25 cellular contexts compared by ENCODE assay signal in genomic region chr19:6721113-6721474, GRCh38. TPM values are rescaled to one million over a fixed set of nuclear protein-coding genes. Genes with fewer than 3 reads are reported as not detected.
DNase-seq lines count a peak whose midpoint lies in the region; ATAC-seq, FAIRE-seq and TF ChIP-seq lines count a peak whose summit lies in the region.
"Had no signal": no experiment of that assay in that cellular context is flagged by ENCODE, and none has a peak within 500 bp of the region (broad histone marks: within the 10 kb centered on the region; RNA-seq: fewer than 3 reads in every experiment).

No MANE protein-coding gene starts in this region.

- no peaks in the 10 kb centered on the region for H3K36me3 Mint-ChIP-seq in activated naive CD4-positive, alpha-beta T cell treated with anti-CD3 and anti-CD28 coated beads, Interleukin-2, amount 10 ng/mL, durations not matched to agents 7 days and 5 days
- H3K36me3 Mint-ChIP-seq: T-cell had no signal

- no peaks in the 10 kb centered on the region for H4K20me1 ChIP-seq in SK-N-SH (ENCODE audit: insufficient read depth)
- H4K20me1 ChIP-seq in GM12878 (ENCODE audit: control insufficient read depth, insufficient read depth) = no peaks in the 10 kb centered on the region

- ATAC-seq in SK-N-SH treated with all-trans-retinoic acid at 6 μM for 48 hours (no peak), GM12878 (no peak), right lobe of liver (no peak), upper lobe of left lung (ENCODE audit: low FRiP score in 2 of 2) (no peak), GM21515 (IDR thresholded peaks at IDR 0.05; ENCODE audit: unreplicated experiment) (no peak)
- ATAC-seq: T-cell had no signal

- no peaks in the 10 kb centered on the region for H3K4me1 ChIP-seq in SK-N-SH (ENCODE audit: control insufficient read depth in 1 of 2, insufficient read depth in 2 of 2, low read depth in 1 of 2, low read length in 1 of 2)
- peaks cover 32% of the 10 kb centered on the region for H3K4me1 ChIP-seq in GM12878 (ENCODE audit: control insufficient read depth, insufficient read depth, low read length)
- H3K4me1 ChIP-seq in right lobe of liver = peaks cover 0 to 54% (median 11%) of the 10 kb centered on the region in 4 donors
- peaks cover 22 to 40% (median 34%) of the 10 kb centered on the region in 4 donors for H3K4me1 ChIP-seq in upper lobe of left lung

- no peak for DNase-seq in SK-N-SH
- DNase-seq in GM12878 (ENCODE audit: low read depth, low spot score) = no peak
- no peak for DNase-seq in right lobe of liver
- DNase-seq in upper lobe of left lung = no peak
- no peak for DNase-seq in caudate nucleus (lab: John Stamatoyannopoulos, UW)
- DNase-seq in activated naive CD4-positive, alpha-beta T cell treated with anti-CD3 and anti-CD28 coated beads, Interleukin-2, amount 10 ng/mL, durations not matched to agents 7 days and 5 days = no peak
- DNase-seq: activated CD8-positive, alpha-beta memory T cell treated with anti-CD3 and anti-CD28 coated beads for 24 hours; amniotic stem cell; CD4-positive, alpha-beta T cell; cerebellar nuclear complex; DMS79 treated with DMSO at 0.1 percent for 48 hours; endodermal cell; NCI-H1417 treated with DMSO at 0.1 percent for 48 hours; NCI-H2171; NCI-H82; spleen; T-cell had no signal

- H3K9me3 ChIP-seq in SK-N-SH (no peaks in the 10 kb centered on the region), GM12878 (replicated peaks; ENCODE audit: control insufficient read depth, insufficient read depth, low read length) (no peaks in the 10 kb centered on the region), right lobe of liver (no peaks in the 10 kb centered on the region), upper lobe of left lung (no peaks in the 10 kb centered on the region)
- H3K9me3 ChIP-seq: spleen, tibial artery had no signal

- TF ChIP-seq EP300 in SK-N-SH (IDR thresholded peaks at IDR 0.05; ENCODE audit: borderline replicate concordance in 1 of 2, low read depth in 1 of 2, low read length in 1 of 2) (no peak), GM12878 (IDR thresholded peaks at IDR 0.05; ENCODE audit: borderline replicate concordance in 1 of 2, control insufficient read depth in 1 of 2, low read depth in 2 of 2, low read length in 2 of 2) (no peak), upper lobe of left lung (IDR thresholded peaks at IDR 0.05) (no peak)

- intact Hi-C loops in GM12878 (cut with micrococcal nuclease; ENCODE audit: unreplicated experiment) (no loop called here), right lobe of liver (cut with DNase I) (no loop called here)

- H3K9ac ChIP-seq in SK-N-SH = no peak overlapping the region
- no peak overlapping the region for H3K9ac ChIP-seq in GM12878 (ENCODE audit: control insufficient read depth, insufficient read depth, low read length)

- in situ Hi-C loops in GM12878 (cut with MboI) = no loop called here

- TF ChIP-seq RAD21 in SK-N-SH (IDR thresholded peaks at IDR 0.05; ENCODE audit: low read length) = no peak
- TF ChIP-seq RAD21 in GM12878 (IDR thresholded peaks at IDR 0.05; ENCODE audit: insufficient read depth, low read depth, low read length) = no peak

- H3K36me3 ChIP-seq in SK-N-SH (replicated peaks in 1 of 2; ENCODE audit: control insufficient read depth in 1 of 2, insufficient read depth in 2 of 2, low read length in 1 of 2) (no peaks in the 10 kb centered on the region), GM12878 (ENCODE audit: control insufficient read depth in 2 of 2, insufficient read depth in 2 of 2, low read length in 1 of 2) (no peaks in the 10 kb centered on the region), right lobe of liver (peaks cover 0 to 22% (median 13%) of the 10 kb centered on the region in 4 donors), upper lobe of left lung (peaks cover 0 to 16% (median 0%) of the 10 kb centered on the region in 4 donors)
- H3K36me3 ChIP-seq: spleen, tibial artery had no signal

- TF ChIP-seq POLR2A in GM12878 (IDR thresholded peaks at IDR 0.05; ENCODE audit: low read depth, low read length) (no peak), right lobe of liver (IDR thresholded peaks at IDR 0.05) (no peak), upper lobe of left lung (IDR thresholded peaks at IDR 0.05) (no peak)

- no TSS peak for BruUV-seq in GM12878 (replicated peaks; lab: Mats Ljungman, UMichigan)

- TF ChIP-seq CTCF in SK-N-SH (IDR thresholded peaks at IDR 0.05) (no peak), GM12878 (IDR thresholded peaks at IDR 0.05 in 2 of 3, conservative IDR thresholded peaks at IDR 0.05 in 1 of 3; ENCODE audit: control insufficient read depth in 2 of 3, extremely low read depth in 1 of 3, insufficient read depth in 1 of 3, low read depth in 3 of 3, low read length in 3 of 3) (no peak), right lobe of liver (IDR thresholded peaks at IDR 0.05) (no peak), upper lobe of left lung (IDR thresholded peaks at IDR 0.05) (no peak)

- no peak overlapping the region for H3K4me2 ChIP-seq in SK-N-SH
- H3K4me2 ChIP-seq in GM12878 (ENCODE audit: control insufficient read depth, insufficient read depth) = no peak overlapping the region; the same call in 1 of the 2 replicates

- POLR2A ChIA-PET in SK-N-SH (lab: Yijun Ruan, JAX) = no interaction called here
- POLR2A ChIA-PET in GM12878 (lab: Charles Lee) = interaction anchor here (0.5 to 1.3 kb wide), 8 partner anchors 8 to 688 kb away, joined by 3 to 6 read pairs (median 4); partner anchors contain the start of gene GPR108

- no peaks in the 10 kb centered on the region for H3K79me2 ChIP-seq in SK-N-SH (ENCODE audit: insufficient read depth)
- H3K79me2 ChIP-seq in GM12878 (ENCODE audit: control insufficient read depth, insufficient read depth, low read length) = no peaks in the 10 kb centered on the region

- RAD21 ChIA-PET in GM12878 (lab: Charles Lee; ENCODE audit: unreplicated experiment) = interaction anchor here (2.3 kb wide), 1 partner anchor 16 kb away, joined by 11 read pairs; the partner anchor contains the start of gene GPR108

- peaks cover 6% of the 10 kb centered on the region for H3K9me3 Mint-ChIP-seq in activated naive CD4-positive, alpha-beta T cell treated with anti-CD3 and anti-CD28 coated beads, Interleukin-2, amount 10 ng/mL, durations not matched to agents 7 days and 5 days
- H3K9me3 Mint-ChIP-seq: CD4-positive, alpha-beta T cell; T-cell had no signal

- SMC1A ChIA-PET in GM12878 (lab: Charles Lee; ENCODE audit: uncharacterized antibody, unreplicated experiment) = interaction anchor here (1.0 to 2.3 kb wide), 5 partner anchors 15 to 51 kb away, joined by 3 to 7 read pairs (median 5); partner anchors contain the start of gene TNFSF14

- CTCF ChIA-PET in SK-N-SH (lab: Yijun Ruan, JAX) (interaction anchor here (1.0 kb wide), 1 partner anchor 126 kb away, joined by 4 read pairs; no protein-coding TSS in a partner anchor), GM12878 (lab: Yijun Ruan, JAX) (interaction anchor here (0.6 to 2.3 kb wide), 4 partner anchors 13 to 695 kb away, joined by 3 to 18 read pairs (median 4); partner anchors contain the start of gene GPR108)
- CTCF ChIA-PET in activated naive CD4-positive, alpha-beta T cell treated with anti-CD3 and anti-CD28 coated beads, Interleukin-2, amount 10 ng/mL, durations not matched to agents 7 days and 5 days (lab: Charles Lee) = no interaction called here

- H3K4me1 Mint-ChIP-seq in activated naive CD4-positive, alpha-beta T cell treated with anti-CD3 and anti-CD28 coated beads, Interleukin-2, amount 10 ng/mL, durations not matched to agents 7 days and 5 days = peaks cover 37% of the 10 kb centered on the region

- H2AFZ ChIP-seq in SK-N-SH (ENCODE audit: low read depth) (no peak overlapping the region), GM12878 (ENCODE audit: control insufficient read depth, low read depth, low read length) (no peak overlapping the region)

- H3K4me3 Mint-ChIP-seq in activated naive CD4-positive, alpha-beta T cell treated with anti-CD3 and anti-CD28 coated beads, Interleukin-2, amount 10 ng/mL, durations not matched to agents 7 days and 5 days = no peak overlapping the region
- H3K4me3 Mint-ChIP-seq: CD4-positive, alpha-beta T cell; endodermal cell; T-cell had no signal

- H3K27me3 Mint-ChIP-seq in activated naive CD4-positive, alpha-beta T cell treated with anti-CD3 and anti-CD28 coated beads, Interleukin-2, amount 10 ng/mL, durations not matched to agents 7 days and 5 days = peaks cover 57% of the 10 kb centered on the region
- H3K27me3 Mint-ChIP-seq: T-cell had no signal

- no peaks in the 10 kb centered on the region for H3K9me2 ChIP-seq in SK-N-SH

- H3K27ac ChIP-seq in SK-N-SH (ENCODE audit: low read depth in 2 of 2, low read length in 1 of 2) (no peak overlapping the region), GM12878 (ENCODE audit: control insufficient read depth, insufficient read depth) (peak overlapping the region; percentile 60), right lobe of liver (peak overlapping the region; percentile 65 to 86 (median 70)), upper lobe of left lung (peak overlapping the region; percentile 63 to 81 (median 74)), caudate nucleus (ENCODE audit: low read depth, low read length) (no peak overlapping the region)
- H3K27ac ChIP-seq: tibial artery had no signal

- no peak overlapping the region for H3K4me3 ChIP-seq in SK-N-SH (ENCODE audit: low read depth in 2 of 2, low read length in 1 of 2)
- no peak overlapping the region for H3K4me3 ChIP-seq in GM12878
- H3K4me3 ChIP-seq in right lobe of liver = peak overlapping the region in 2 of 3 donors; percentile 39 to 95
- no peak overlapping the region for H3K4me3 ChIP-seq in upper lobe of left lung
- H3K4me3 ChIP-seq: spleen had no signal

- peaks cover 6% of the 10 kb centered on the region for H3F3A ChIP-seq in SK-N-SH (replicated peaks; ENCODE audit: insufficient read depth)

- no peak for FAIRE-seq in GM12878 (lab: Jason Lieb, UNC)

- H3K27me3 ChIP-seq in SK-N-SH (ENCODE audit: insufficient read depth) (peaks cover 18% of the 10 kb centered on the region), GM12878 (replicated peaks in 1 of 2; ENCODE audit: control insufficient read depth in 2 of 2, insufficient read depth in 2 of 2, low read length in 1 of 2) (no peaks in the 10 kb centered on the region), right lobe of liver (no peaks in the 10 kb centered on the region), upper lobe of left lung (no peaks in the 10 kb centered on the region)

- no peak overlapping the region for H3K27ac Mint-ChIP-seq in activated naive CD4-positive, alpha-beta T cell treated with anti-CD3 and anti-CD28 coated beads, Interleukin-2, amount 10 ng/mL, durations not matched to agents 7 days and 5 days
- H3K27ac Mint-ChIP-seq: CD4-positive, alpha-beta T cell; endodermal cell; progenitor cell of endocrine pancreas had no signal

RNA-seq across cellular contexts. Expression of gene C3, which starts 0.6 kb away (rescaled TPM):
- polyA plus RNA-seq in SK-N-SH (2012; rRNA removed) (0.67 and 0.71 TPM in 2 replicates), GM12878 (2011; rRNA removed) (1.1 and 1.9 TPM in 2 replicates), GM12878 (2014; fragmentation: Illumina TruSeq; extraction: Trizol) (0.79 and 3.0 TPM in 2 replicates), GM12878 (2014; fragmentation: Nextera tagmentation; extraction: Ambion mirVana) (1 to 10 TPM in 1 of 2 experiments, under 1 TPM in 1; 0.64 to 2.7 TPM), GM12878 (2014; rRNA removed) (0.95 and 2.2 TPM in 2 replicates), GM12878 (2016; fragmentation: Nextera tagmentation; extraction: Ambion mirVana) (under 1 TPM; 0.20 to 0.25 TPM)
- 0.17 and 0.42 TPM in 2 replicates for polyA plus RNA-seq in SK-N-SH (2012; cell fraction: cytosol; rRNA removed)
- 0.99 and 1.9 TPM in 2 replicates for polyA plus RNA-seq in SK-N-SH (2012; cell fraction: nucleus; rRNA removed)
- total RNA-seq in GM12878 (2013; cell fraction: nucleolus; rRNA removed) = 3.1 and 4.3 TPM in 2 replicates
- total RNA-seq in GM12878 (2014; rRNA removed) (0.28 and 1.6 TPM in 2 replicates), GM12878 (2014; rRNA removed; fragmentation: Illumina TruSeq; extraction: Trizol) (0.54 and 1.1 TPM in 2 replicates), GM12878 (2021) (5.9 and 6.7 TPM in 2 replicates), right lobe of liver (over 10,000 TPM; 10,569 to 17,502 (median 15,749) TPM), upper lobe of left lung (1,000 to 10,000 TPM in 2 of 6 donors, 100 to 1,000 TPM in 4; 461 to 1,221 (median 854) TPM)
- not detected for polyA plus RNA-seq in GM12878 (2011; ENCODE audit: low read depth)
- polyA plus RNA-seq in GM12878 (2011; cell fraction: cytosol; rRNA removed) = 1.5 and 1.9 TPM in 2 replicates
- polyA plus RNA-seq in GM12878 (2011; cell fraction: nucleus; rRNA removed) = 1.9 and 2.6 TPM in 2 replicates
- 0.30 and 0.48 TPM in 2 replicates for polyA plus RNA-seq in GM12878 (2012)
- polyA minus RNA-seq in GM12878 (2011; rRNA and poly(A)+ RNA removed) = 2.0 and 2.3 TPM in 2 replicates
- polyA minus RNA-seq in GM12878 (2011; cell fraction: cytosol; rRNA and poly(A)+ RNA removed) = 48.6 and 52.2 TPM in 2 replicates
- polyA minus RNA-seq in GM12878 (2011; cell fraction: nucleus; rRNA and poly(A)+ RNA removed) = 4.1 and 16.8 TPM in 2 replicates

RNA-seq across cellular contexts. Expression of gene GPR108, which starts 16.3 kb away (rescaled TPM):
- polyA plus RNA-seq in SK-N-SH (2012; rRNA removed) (51.4 and 54.2 TPM in 2 replicates), GM12878 (2011; rRNA removed) (33.6 and 56.2 TPM in 2 replicates), GM12878 (2014; fragmentation: Illumina TruSeq; extraction: Trizol) (28.9 and 56.1 TPM in 2 replicates), GM12878 (2014; fragmentation: Nextera tagmentation; extraction: Ambion mirVana) (10 to 100 TPM in 1 of 2 experiments, 1 to 10 TPM in 1; 4.4 to 17.6 TPM), GM12878 (2014; rRNA removed) (81.1 and 87.2 TPM in 2 replicates), GM12878 (2016; fragmentation: Nextera tagmentation; extraction: Ambion mirVana) (10 to 100 TPM; 57.9 to 63.1 TPM)
- 23.5 and 33.8 TPM in 2 replicates for polyA plus RNA-seq in SK-N-SH (2012; cell fraction: cytosol; rRNA removed)
- 143 and 206 TPM in 2 replicates for polyA plus RNA-seq in SK-N-SH (2012; cell fraction: nucleus; rRNA removed)
- 37.2 and 42.9 TPM in 2 replicates for total RNA-seq in GM12878 (2013; cell fraction: nucleolus; rRNA removed)
- total RNA-seq in GM12878 (2014; rRNA removed) (63.1 and 67.7 TPM in 2 replicates), GM12878 (2014; rRNA removed; fragmentation: Illumina TruSeq; extraction: Trizol) (42.7 and 43.8 TPM in 2 replicates), GM12878 (2021) (64.7 and 71.0 TPM in 2 replicates), right lobe of liver (10 to 100 TPM; 22.3 to 53.0 (median 41.3) TPM), upper lobe of left lung (100 to 1,000 TPM in 1 of 6 donors, 10 to 100 TPM in 5; 51.6 to 105 (median 69.0) TPM)
- polyA plus RNA-seq in GM12878 (2011; ENCODE audit: low read depth) = 17.1 TPM
- polyA plus RNA-seq in GM12878 (2011; cell fraction: cytosol; rRNA removed) = 81.3 and 87.6 TPM in 2 replicates
- polyA plus RNA-seq in GM12878 (2011; cell fraction: nucleus; rRNA removed) = 178 and 218 TPM in 2 replicates
- polyA plus RNA-seq in GM12878 (2012) = 53.1 and 59.7 TPM in 2 replicates
- polyA minus RNA-seq in GM12878 (2011; rRNA and poly(A)+ RNA removed) = 74.5 TPM in 2 replicates
- polyA minus RNA-seq in GM12878 (2011; cell fraction: cytosol; rRNA and poly(A)+ RNA removed) = 17.3 and 27.0 TPM in 2 replicates
- polyA minus RNA-seq in GM12878 (2011; cell fraction: nucleus; rRNA and poly(A)+ RNA removed) = 32.6 and 40.9 TPM in 2 replicates

RNA-seq across cellular contexts. Expression of gene TRIP10, which starts 18.4 kb away (rescaled TPM):
- 35.4 and 42.9 TPM in 2 replicates for polyA plus RNA-seq in SK-N-SH (2012; rRNA removed)
- polyA plus RNA-seq in SK-N-SH (2012; cell fraction: cytosol; rRNA removed) = 24.5 and 27.4 TPM in 2 replicates
- polyA plus RNA-seq in SK-N-SH (2012; cell fraction: nucleus; rRNA removed) = 129 and 150 TPM in 2 replicates
- total RNA-seq in GM12878 (2013; cell fraction: nucleolus; rRNA removed) = 35.0 and 37.1 TPM in 2 replicates
- total RNA-seq in GM12878 (2014; rRNA removed) = 34.6 and 39.5 TPM in 2 replicates
- 28.1 and 28.5 TPM in 2 replicates for total RNA-seq in GM12878 (2014; rRNA removed; fragmentation: Illumina TruSeq; extraction: Trizol)
- 48.6 and 52.7 TPM in 2 replicates for total RNA-seq in GM12878 (2021)
- 18.9 TPM for polyA plus RNA-seq in GM12878 (2011; ENCODE audit: low read depth)
- 30.1 and 44.0 TPM in 2 replicates for polyA plus RNA-seq in GM12878 (2011; rRNA removed)
- polyA plus RNA-seq in GM12878 (2011; cell fraction: cytosol; rRNA removed) = 35.9 and 44.6 TPM in 2 replicates
- 86.8 and 103 TPM in 2 replicates for polyA plus RNA-seq in GM12878 (2011; cell fraction: nucleus; rRNA removed)
- 42.0 and 53.2 TPM in 2 replicates for polyA plus RNA-seq in GM12878 (2012)
- 34.7 and 38.5 TPM in 2 replicates for polyA plus RNA-seq in GM12878 (2014; fragmentation: Illumina TruSeq; extraction: Trizol)
- polyA plus RNA-seq in GM12878 (2014; fragmentation: Nextera tagmentation; extraction: Ambion mirVana) = 1 to 10 TPM in 1 of 2 experiments, under 1 TPM in 1; 0.79 to 2.2 TPM
- polyA plus RNA-seq in GM12878 (2014; rRNA removed) = 54.5 and 56.3 TPM in 2 replicates
- 10 to 100 TPM; 26.6 to 30.4 TPM for polyA plus RNA-seq in GM12878 (2016; fragmentation: Nextera tagmentation; extraction: Ambion mirVana)
- 18.0 and 29.1 TPM in 2 replicates for polyA minus RNA-seq in GM12878 (2011; rRNA and poly(A)+ RNA removed)
- polyA minus RNA-seq in GM12878 (2011; cell fraction: cytosol; rRNA and poly(A)+ RNA removed) = 17.6 and 19.0 TPM in 2 replicates
- polyA minus RNA-seq in GM12878 (2011; cell fraction: nucleus; rRNA and poly(A)+ RNA removed) = 16.3 and 21.9 TPM in 2 replicates
- 10 to 100 TPM in 2 of 6 experiments, 1 to 10 TPM in 4; 7.5 to 14.9 (median 9.3) TPM for total RNA-seq in right lobe of liver
- 100 to 1,000 TPM in 2 of 6 donors, 10 to 100 TPM in 4; 59.6 to 423 (median 74.3) TPM for total RNA-seq in upper lobe of left lung

RNA-seq across cellular contexts. Expression of gene SH2D3A, which starts 46.1 kb away (rescaled TPM):
- 0.35 and 0.42 TPM in 2 replicates for polyA plus RNA-seq in SK-N-SH (2012; rRNA removed)
- polyA plus RNA-seq in SK-N-SH (2012; cell fraction: cytosol; rRNA removed) = 0.10 and 0.17 TPM in 2 replicates
- polyA plus RNA-seq in SK-N-SH (2012; cell fraction: nucleus; rRNA removed) = 1.2 and 1.4 TPM in 2 replicates
- 22.3 and 28.0 TPM in 2 replicates for total RNA-seq in GM12878 (2013; cell fraction: nucleolus; rRNA removed)
- total RNA-seq in GM12878 (2014; rRNA removed) = 16.8 and 20.6 TPM in 2 replicates
- total RNA-seq in GM12878 (2014; rRNA removed; fragmentation: Illumina TruSeq; extraction: Trizol) = 6.0 and 8.7 TPM in 2 replicates
- total RNA-seq in GM12878 (2021) = 18.8 and 20.6 TPM in 2 replicates
- 3.4 TPM for polyA plus RNA-seq in GM12878 (2011; ENCODE audit: low read depth)
- 4.9 and 6.6 TPM in 2 replicates for polyA plus RNA-seq in GM12878 (2011; rRNA removed)
- polyA plus RNA-seq in GM12878 (2011; cell fraction: cytosol; rRNA removed) = 9.7 and 13.5 TPM in 2 replicates
- polyA plus RNA-seq in GM12878 (2011; cell fraction: nucleus; rRNA removed) = 23.6 and 26.4 TPM in 2 replicates
- polyA plus RNA-seq in GM12878 (2012) = 9.2 and 9.4 TPM in 2 replicates
- 3.4 and 7.7 TPM in 2 replicates for polyA plus RNA-seq in GM12878 (2014; fragmentation: Illumina TruSeq; extraction: Trizol)
- polyA plus RNA-seq in GM12878 (2014; fragmentation: Nextera tagmentation; extraction: Ambion mirVana) = 1 to 10 TPM in 1 of 2 experiments, under 1 TPM in 1; 0.77 to 1.4 TPM
- 24.4 and 24.7 TPM in 2 replicates for polyA plus RNA-seq in GM12878 (2014; rRNA removed)
- 10 to 100 TPM; 10.3 to 12.9 TPM for polyA plus RNA-seq in GM12878 (2016; fragmentation: Nextera tagmentation; extraction: Ambion mirVana)
- 5.2 and 14.0 TPM in 2 replicates for polyA minus RNA-seq in GM12878 (2011; rRNA and poly(A)+ RNA removed)
- polyA minus RNA-seq in GM12878 (2011; cell fraction: cytosol; rRNA and poly(A)+ RNA removed) = 2.8 and 4.4 TPM in 2 replicates
- polyA minus RNA-seq in GM12878 (2011; cell fraction: nucleus; rRNA and poly(A)+ RNA removed) = 12.5 and 12.8 TPM in 2 replicates
- 1 to 10 TPM in 4 of 6 experiments, under 1 TPM in 2; 0.72 to 2.3 (median 1.3) TPM for total RNA-seq in right lobe of liver
- 100 to 1,000 TPM in 1 of 6 donors, 10 to 100 TPM in 5; 24.9 to 109 (median 35.8) TPM for total RNA-seq in upper lobe of left lung
- total RNA-seq: A172, LHCN-M2, myocyte, Right ventricle myocardium inferior had no signal

RNA-seq across cellular contexts. Expression of gene TNFSF14, which starts 51.1 kb away (rescaled TPM):
- polyA plus RNA-seq in SK-N-SH (2012; rRNA removed) = not detected in 2 replicates
- not detected in 2 replicates for polyA plus RNA-seq in SK-N-SH (2012; cell fraction: cytosol; rRNA removed)
- polyA plus RNA-seq in SK-N-SH (2012; cell fraction: nucleus; rRNA removed) = not detected in 2 replicates
- total RNA-seq in GM12878 (2013; cell fraction: nucleolus; rRNA removed) = 24.4 and 26.2 TPM in 2 replicates
- 37.2 and 38.9 TPM in 2 replicates for total RNA-seq in GM12878 (2014; rRNA removed)
- 30.6 and 31.4 TPM in 2 replicates for total RNA-seq in GM12878 (2014; rRNA removed; fragmentation: Illumina TruSeq; extraction: Trizol)
- total RNA-seq in GM12878 (2021) = 36.7 and 40.5 TPM in 2 replicates
- 3.6 TPM for polyA plus RNA-seq in GM12878 (2011; ENCODE audit: low read depth)
- polyA plus RNA-seq in GM12878 (2011; rRNA removed) = 17.3 and 21.7 TPM in 2 replicates
- 28.3 and 34.0 TPM in 2 replicates for polyA plus RNA-seq in GM12878 (2011; cell fraction: cytosol; rRNA removed)
- polyA plus RNA-seq in GM12878 (2011; cell fraction: nucleus; rRNA removed) = 6.8 and 11.0 TPM in 2 replicates
- polyA plus RNA-seq in GM12878 (2012) = 5.7 and 13.2 TPM in 2 replicates
- polyA plus RNA-seq in GM12878 (2014; fragmentation: Illumina TruSeq; extraction: Trizol) = 34.2 and 34.7 TPM in 2 replicates
- 1 to 10 TPM; 4.3 to 5.7 TPM for polyA plus RNA-seq in GM12878 (2014; fragmentation: Nextera tagmentation; extraction: Ambion mirVana)
- 26.6 and 29.4 TPM in 2 replicates for polyA plus RNA-seq in GM12878 (2014; rRNA removed)
- polyA plus RNA-seq in GM12878 (2016; fragmentation: Nextera tagmentation; extraction: Ambion mirVana) = 10 to 100 TPM; 30.0 to 31.2 TPM
- polyA minus RNA-seq in GM12878 (2011; rRNA and poly(A)+ RNA removed) = 32.6 and 34.0 TPM in 2 replicates
- 9.5 and 9.9 TPM in 2 replicates for polyA minus RNA-seq in GM12878 (2011; cell fraction: cytosol; rRNA and poly(A)+ RNA removed)
- polyA minus RNA-seq in GM12878 (2011; cell fraction: nucleus; rRNA and poly(A)+ RNA removed) = 13.3 and 17.5 TPM in 2 replicates
- 10 to 100 TPM in 3 of 6 experiments, 1 to 10 TPM in 3; 6.4 to 71.1 (median 14.6) TPM for total RNA-seq in right lobe of liver
- total RNA-seq in upper lobe of left lung = 1 to 10 TPM; 1.7 to 7.3 (median 2.8) TPM
- total RNA-seq: A172, LHCN-M2, myocyte, progenitor cell of endocrine pancreas had no signal

Comparison
In these comparisons a context has a peak if more than half of its experiments do, and no peak if none do; other contexts are left out.
1. H3K27ac ChIP-seq: peak in GM12878 (single experiment), right lobe of liver (3 of 3) and upper lobe of left lung (4 of 4); none in SK-N-SH (0 of 2) and caudate nucleus (single experiment).
2. H3K4me3 ChIP-seq: peak in right lobe of liver (2 of 3); none in SK-N-SH (0 of 2), GM12878 (single experiment) and upper lobe of left lung (0 of 4).
3. RNA of gene C3, which starts 0.6 kb away (total RNA-seq): 10,569 to 17,502 TPM in right lobe of liver and 461 to 1,221 TPM in upper lobe of left lung; 0.28 to 6.7 TPM in GM12878; every median in the first group is over 10 times any median in the second.